Comparison of ENCODE assay signal across 10 cellular contexts in genomic region chr12:106581543-106582263, GRCh38. TPM values are rescaled to one million over a fixed set of nuclear protein-coding genes. Genes with fewer than 3 reads are reported as not detected.
DNase-seq lines count a peak whose midpoint lies in the region; ATAC-seq and TF ChIP-seq lines count a peak whose summit lies in the region.
"Had no signal": no experiment of that assay in that cellular context is flagged by ENCODE, and none has a peak within 500 bp of the region (broad histone marks: within the 10 kb centered on the region; RNA-seq: fewer than 3 reads in every experiment).

No MANE protein-coding gene starts in this region.

- H3K9ac ChIP-seq in IMR-90 (ENCODE audit: low read depth, low read length), result no peak overlapping the region

- no peaks in the 10 kb centered on the region for H3K9me1 ChIP-seq in IMR-90 (ENCODE audit: insufficient read depth, low read length)

- no peak for TF ChIP-seq POLR2A in IMR-90 (IDR thresholded peaks at IDR 0.05; ENCODE audit: low read depth, low read length)

- no peak overlapping the region for H3K4ac ChIP-seq in IMR-90 (ENCODE audit: low read depth, low read length)

- no TSS peak for BruUV-seq in IMR-90 (replicated peaks; lab: Mats Ljungman, UMichigan)

- ATAC-seq in IMR-90 (ENCODE audit: low read depth) (peak; percentile 84), HG02981 (IDR thresholded peaks at IDR 0.05; ENCODE audit: unreplicated experiment) (no peak)

- no peak overlapping the region for H4K5ac ChIP-seq in IMR-90 (ENCODE audit: low read depth, low read length)

- H3K27ac ChIP-seq in IMR-90 (ENCODE audit: insufficient read depth, low read length) (no peak overlapping the region), dorsolateral prefrontal cortex (peak overlapping the region in 45 of 59 donors; percentile 26 to 83 (median 66))

- H2AFZ ChIP-seq in IMR-90 (replicated peaks; ENCODE audit: low read length, poor library complexity), result no peak overlapping the region

- H3K4me3 ChIP-seq in IMR-90 (ENCODE audit: insufficient read depth, low read depth, low read length) (no peak overlapping the region), dorsolateral prefrontal cortex (peak overlapping the region in 58 of 59 donors; percentile 11 to 74 (median 53))

- no peak overlapping the region; the same call in 1 of the 2 replicates for H3K4me2 ChIP-seq in IMR-90 (ENCODE audit: low read depth, low read length)

- TF ChIP-seq CTCF in IMR-90 (conservative IDR thresholded peaks at IDR 0.05; ENCODE audit: low read depth, low read length), result no peak
- TF ChIP-seq CTCF in dorsolateral prefrontal cortex (IDR thresholded peaks at IDR 0.05 in 54 of 56, conservative IDR thresholded peaks at IDR 0.05 in 2 of 56; ENCODE audit: low read depth in 1 of 56, partially characterized antibody in 56 of 56), result no peak

- H3K56ac ChIP-seq in IMR-90 (ENCODE audit: extremely low read depth, insufficient read depth, low read length), result no peak overlapping the region

- no peaks in the 10 kb centered on the region for H3K9me3 ChIP-seq in IMR-90 (ENCODE audit: control insufficient read depth, insufficient read depth, low read length)

- H4K20me1 ChIP-seq in IMR-90 (ENCODE audit: insufficient read depth, low read length), result no peaks in the 10 kb centered on the region

- H2BK15ac ChIP-seq in IMR-90 (ENCODE audit: low read depth, low read length), result no peak overlapping the region

- POLR2A ChIA-PET in IMR-90 (lab: Charles Lee; ENCODE audit: unreplicated experiment), result no interaction called here

- no peak overlapping the region for H2AK5ac ChIP-seq in IMR-90 (ENCODE audit: low read depth, low read length)

- peaks cover 77% of the 10 kb centered on the region for H3K27me3 ChIP-seq in IMR-90 (ENCODE audit: control insufficient read depth, insufficient read depth, low read length)
- peaks cover 0 to 84% (median 69%) of the 10 kb centered on the region in 45 donors for H3K27me3 ChIP-seq in dorsolateral prefrontal cortex

- H3K14ac ChIP-seq in IMR-90 (replicated peaks; ENCODE audit: low read depth, low read length), result no peak overlapping the region

- WGBS in IMR-90 (ENCODE audit: extremely low coverage in 2 of 2, insufficient read length in 1 of 2), 2 experiments, result 0% methylated on average over 2 of the region's 52 CpGs; no CpG with 5 or more reads in 1 of the 2 experiments

- H3K36me3 ChIP-seq in IMR-90 (ENCODE audit: control insufficient read depth, insufficient read depth, low read length), result no peaks in the 10 kb centered on the region

- no peak overlapping the region for H4K91ac ChIP-seq in IMR-90 (ENCODE audit: insufficient read depth, low read depth, low read length)

- H3K4me1 ChIP-seq in IMR-90 (ENCODE audit: control insufficient read depth, insufficient read depth, low read length), result no peaks in the 10 kb centered on the region; the same call in 1 of the 2 replicates

- intact Hi-C loops in IMR-90 (cut with micrococcal nuclease) (loop anchor here (10.0 kb wide), 2 partner anchors 167 to 263 kb away; no protein-coding TSS in a partner anchor), dorsolateral prefrontal cortex (cut with DNase I) (loop anchor here in 1 of 2 donors (10.0 kb wide), 1 partner anchor 133 kb away; no protein-coding TSS in a partner anchor)

- H3K23ac ChIP-seq in IMR-90 (ENCODE audit: low read depth, low read length), result no peak overlapping the region

- no peak for TF ChIP-seq RAD21 in IMR-90 (IDR thresholded peaks at IDR 0.05; ENCODE audit: low read length)

- dilution Hi-C loops in IMR-90 (cut with HindIII; ENCODE audit: low sequenced_read_pairs, unreplicated experiment), result no loop called here

- CTCF ChIA-PET in IMR-90 (lab: Yijun Ruan, JAX), result no interaction called here

- H2BK5ac ChIP-seq in IMR-90 (ENCODE audit: low read depth, low read length, poor library complexity, severe bottlenecking), result no peak overlapping the region

- no peak overlapping the region for H2BK120ac ChIP-seq in IMR-90 (ENCODE audit: low read depth, low read length)

- DNase-seq in COLO829 (ENCODE audit: low spot score) (peak; percentile 10), IMR-90 (no peak), dorsolateral prefrontal cortex (no peak), myocyte (ENCODE audit: low read depth) (peak; percentile 23), HPDE6-E6E7 (ENCODE audit: extremely low spot score) (no peak), midbrain (lab: John Stamatoyannopoulos, UW) (no peak)
- no peak for DNase-seq in stimulated activated CD4-positive, alpha-beta T cell treated with anti-CD3 and anti-CD28 coated beads, Interleukin-2, amount 100 ng/mL, for 48 hours
- DNase-seq: OCI-M1; stimulated activated CD4-positive, alpha-beta T cell treated with anti-CD3 and anti-CD28 coated beads, Interleukin-2, amount 100 ng/mL, for 24 hours had no signal

- in situ Hi-C loops in IMR-90 (cut with MboI; ENCODE audit: low sequenced_read_pairs), result no loop called here

- no peak overlapping the region for H3K18ac ChIP-seq in IMR-90 (ENCODE audit: low read depth, low read length)

- H4K8ac ChIP-seq in IMR-90 (ENCODE audit: low read depth in 2 of 2, low read length in 2 of 2), result no peak overlapping the region

- H3K79me1 ChIP-seq in IMR-90 (ENCODE audit: low read depth in 1 of 2, low read length in 2 of 2), result no peaks in the 10 kb centered on the region

- no peak overlapping the region for H2AK9ac ChIP-seq in IMR-90 (replicated peaks; ENCODE audit: low read depth, low read length, poor library complexity)

- no peak overlapping the region for H2BK20ac ChIP-seq in IMR-90 (ENCODE audit: low read depth, low read length)

TF ChIP-seq in IMR-90, 13 proteins besides CTCF, POLR2A, EP300 and RAD21:
- TF ChIP-seq NFE2L2 (IDR thresholded peaks at IDR 0.05; ENCODE audit: low read depth, low read length) (no peak), SMC3 (IDR thresholded peaks at IDR 0.05; ENCODE audit: low read depth, low read length) (no peak), RFX5 (IDR thresholded peaks at IDR 0.05; ENCODE audit: low read depth, low read length) (no peak), BHLHE40 (IDR thresholded peaks at IDR 0.05; ENCODE audit: low read depth, low read length) (no peak), CHD1 (IDR thresholded peaks at IDR 0.05; ENCODE audit: low read depth, low read length) (no peak), MXI1 (IDR thresholded peaks at IDR 0.05; ENCODE audit: borderline replicate concordance, low read depth, low read length) (no peak)

RNA-seq across cellular contexts. Expression of gene RFX4, which starts 1.1 kb away (rescaled TPM):
- total RNA-seq in IMR-90 (2012; rRNA removed) (not detected in 2 replicates), dorsolateral prefrontal cortex (10 to 100 TPM; 13.6 to 85.8 (median 33.3) TPM), myocyte (not detected in 2 replicates)
- not detected in 2 replicates for polyA plus RNA-seq in IMR-90 (2012; rRNA removed)
- not detected in 2 replicates for polyA plus RNA-seq in IMR-90 (2012; cell fraction: cytosol; rRNA removed)
- not detected in 2 replicates for polyA plus RNA-seq in IMR-90 (2012; cell fraction: nucleus; rRNA removed; ENCODE audit: low replicate concordance)
- polyA plus RNA-seq in myocyte (2012), result 0.03 TPM

Comparison
In these comparisons a context has a peak if more than half of its experiments do, and no peak if none do; other contexts are left out.
1. DNase-seq: peak in COLO829 (single experiment) and myocyte (single experiment); none in IMR-90 (single experiment), dorsolateral prefrontal cortex (0 of 10), HPDE6-E6E7 (single experiment), midbrain (single experiment) and stimulated activated CD4-positive, alpha-beta T cell treated with anti-CD3 and anti-CD28 coated beads, Interleukin-2, amount 100 ng/mL, for 48 hours (0 of 2).
2. RNA of gene RFX4, which starts 1.1 kb away (total RNA-seq): 13.6 to 85.8 TPM in dorsolateral prefrontal cortex; not detected in IMR-90 and not detected in myocyte; every median in the first group is over 10 times any median in the second.